In genomic region chr4:120809518-120809917, GRCh38 we compare ENCODE assay signal across 15 cellular contexts.
A peak's percentile ranks its signal among the peaks of the same experiment; 100 is the strongest.
DNase-seq lines count a peak whose midpoint lies in the region; ATAC-seq and TF ChIP-seq lines count a peak whose summit lies in the region.
"Had no signal": no experiment of that assay in that cellular context is flagged by ENCODE, and none has a peak within 500 bp of the region (broad histone marks: within the 10 kb centered on the region; RNA-seq: fewer than 3 reads in every experiment).

No MANE protein-coding gene starts in this region.

- no peaks in the 10 kb centered on the region for H3K36me3 ChIP-seq in KMS-11 (ENCODE audit: insufficient read depth)
- H3K36me3 ChIP-seq in WERI-Rb-1 = no peaks in the 10 kb centered on the region; the same call in none of the 2 replicates
- H3K36me3 ChIP-seq in lower lobe of right lung = no peaks in the 10 kb centered on the region
- H3K36me3 ChIP-seq in effector memory CD4-positive, alpha-beta T cell (ENCODE audit: control insufficient read depth, insufficient read depth, low read length) = no peaks in the 10 kb centered on the region
- H3K36me3 ChIP-seq: colonic mucosa, right lobe of liver had no signal

- H4K20me1 ChIP-seq in KMS-11 (ENCODE audit: insufficient read depth) = no peaks in the 10 kb centered on the region

- ATAC-seq in lower lobe of right lung (no peak), GM21786 (IDR thresholded peaks at IDR 0.05; ENCODE audit: unreplicated experiment) (no peak)
- ATAC-seq: right lobe of liver, T-helper 17 cell had no signal

- H3K9me3 Mint-ChIP-seq in CD14-positive monocyte = peaks cover 11 to 20% (median 14%) of the 10 kb centered on the region in 7 donors
- H3K9me3 Mint-ChIP-seq in activated naive CD4-positive, alpha-beta T cell treated with anti-CD3 and anti-CD28 coated beads, Interleukin-2, amount 10 ng/mL, durations not matched to agents 7 days and 5 days = peaks cover 8% of the 10 kb centered on the region
- H3K9me3 Mint-ChIP-seq: activated naive CD4-positive, alpha-beta T cell treated with anti-CD3 and anti-CD28 coated beads, Interleukin-2, amount 50 U/mL, for 24 hours had no signal

- H3K4me1 Mint-ChIP-seq in CD14-positive monocyte = no peaks in the 10 kb centered on the region
- H3K4me1 Mint-ChIP-seq in activated naive CD4-positive, alpha-beta T cell treated with anti-CD3 and anti-CD28 coated beads, Interleukin-2, amount 10 ng/mL, durations not matched to agents 7 days and 5 days = no peaks in the 10 kb centered on the region
- H3K4me1 Mint-ChIP-seq: activated naive CD4-positive, alpha-beta T cell treated with anti-CD3 and anti-CD28 coated beads, Interleukin-2, amount 50 U/mL, for 24 hours; CD4-positive, CD25-positive, alpha-beta regulatory T cell; T-helper 17 cell had no signal

- no peak overlapping the region for H3K27ac ChIP-seq in KMS-11
- H3K27ac ChIP-seq in WERI-Rb-1 = no peak overlapping the region
- H3K27ac ChIP-seq in lower lobe of right lung = no peak overlapping the region
- no peak overlapping the region for H3K27ac ChIP-seq in effector memory CD4-positive, alpha-beta T cell (ENCODE audit: insufficient read depth, low read length, poor library complexity, severe bottlenecking)
- H3K27ac ChIP-seq: colonic mucosa, right lobe of liver had no signal

- no peaks in the 10 kb centered on the region for H3K79me2 ChIP-seq in KMS-11 (ENCODE audit: insufficient read depth, low read depth)

- peaks cover 0 to 2% (median 0%) of the 10 kb centered on the region in 3 donors for H3K27me3 Mint-ChIP-seq in CD14-positive monocyte (ENCODE audit: low read depth in 3 of 3)
- peaks cover 3% of the 10 kb centered on the region for H3K27me3 Mint-ChIP-seq in activated naive CD4-positive, alpha-beta T cell treated with anti-CD3 and anti-CD28 coated beads, Interleukin-2, amount 10 ng/mL, durations not matched to agents 7 days and 5 days
- H3K27me3 Mint-ChIP-seq: activated naive CD4-positive, alpha-beta T cell treated with anti-CD3 and anti-CD28 coated beads, Interleukin-2, amount 50 U/mL, for 24 hours; CD4-positive, CD25-positive, alpha-beta regulatory T cell; T-helper 17 cell had no signal

- peaks cover 0 to 2% of the 10 kb centered on the region in 2 donors for H3K36me3 Mint-ChIP-seq in CD14-positive monocyte
- H3K36me3 Mint-ChIP-seq in activated naive CD4-positive, alpha-beta T cell treated with anti-CD3 and anti-CD28 coated beads, Interleukin-2, amount 10 ng/mL, durations not matched to agents 7 days and 5 days = no peaks in the 10 kb centered on the region
- H3K36me3 Mint-ChIP-seq: activated naive CD4-positive, alpha-beta T cell treated with anti-CD3 and anti-CD28 coated beads, Interleukin-2, amount 50 U/mL, for 24 hours; CD4-positive, CD25-positive, alpha-beta regulatory T cell had no signal

- H3K27me3 ChIP-seq in KMS-11 (ENCODE audit: insufficient read depth, low read depth) = no peaks in the 10 kb centered on the region
- no peaks in the 10 kb centered on the region for H3K27me3 ChIP-seq in WERI-Rb-1 (ENCODE audit: insufficient read depth, low read depth, severe bottlenecking)
- H3K27me3 ChIP-seq in lower lobe of right lung (ENCODE audit: low read depth) = no peaks in the 10 kb centered on the region
- H3K27me3 ChIP-seq in effector memory CD4-positive, alpha-beta T cell (replicated peaks; ENCODE audit: control insufficient read depth, insufficient read depth, low read length, poor library complexity, severe bottlenecking) = no peaks in the 10 kb centered on the region
- H3K27me3 ChIP-seq: colonic mucosa, right lobe of liver had no signal

- DNase-seq in CD14-positive monocyte (ENCODE audit: low spot score) (no peak), WERI-Rb-1 (no peak), lower lobe of right lung (no peak), mesenteric fat pad (ENCODE audit: low spot score) (no peak)
- no peak for DNase-seq in effector memory CD4-positive, alpha-beta T cell
- DNase-seq in activated naive CD4-positive, alpha-beta T cell treated with anti-CD3 and anti-CD28 coated beads, Interleukin-2, amount 10 ng/mL, durations not matched to agents 7 days and 5 days = no peak
- DNase-seq: CD4-positive, CD25-positive, alpha-beta regulatory T cell; colonic mucosa; islet precursor cell; KG1; T-helper 17 cell had no signal

- no peak overlapping the region for H3K4me2 ChIP-seq in KMS-11

- H3K9me3 ChIP-seq in WERI-Rb-1 (ENCODE audit: severe bottlenecking) (peaks cover 8% of the 10 kb centered on the region), lower lobe of right lung (peaks cover 8% of the 10 kb centered on the region)
- no peaks in the 10 kb centered on the region for H3K9me3 ChIP-seq in effector memory CD4-positive, alpha-beta T cell (ENCODE audit: control insufficient read depth, low read length)
- H3K9me3 ChIP-seq: colonic mucosa, right lobe of liver had no signal

- TF ChIP-seq CTCF in CD14-positive monocyte (IDR thresholded peaks at IDR 0.05) = peak; percentile 41
- peak; percentile 63; the same call in 1 of the 2 replicates for TF ChIP-seq CTCF in KMS-11 (conservative IDR thresholded peaks at IDR 0.05; ENCODE audit: low read depth, low read length)
- peak; percentile 52 for TF ChIP-seq CTCF in WERI-Rb-1 (IDR thresholded peaks at IDR 0.05; ENCODE audit: low read depth, low read length)
- TF ChIP-seq CTCF in lower lobe of right lung (IDR thresholded peaks at IDR 0.05) = peak; percentile 22

- H3K4me3 Mint-ChIP-seq in CD14-positive monocyte = no peak overlapping the region
- no peak overlapping the region for H3K4me3 Mint-ChIP-seq in activated naive CD4-positive, alpha-beta T cell treated with anti-CD3 and anti-CD28 coated beads, Interleukin-2, amount 10 ng/mL, durations not matched to agents 7 days and 5 days
- H3K4me3 Mint-ChIP-seq: activated naive CD4-positive, alpha-beta T cell treated with anti-CD3 and anti-CD28 coated beads, Interleukin-2, amount 50 U/mL, for 24 hours; CD4-positive, CD25-positive, alpha-beta regulatory T cell; T-helper 17 cell had no signal

- no peak overlapping the region for H3K4me3 ChIP-seq in KMS-11 (IDR thresholded peaks at IDR 0.05; ENCODE audit: insufficient read depth, low read depth, low read length)
- no peak overlapping the region for H3K4me3 ChIP-seq in WERI-Rb-1 (ENCODE audit: low read depth, low read length)
- no peak overlapping the region for H3K4me3 ChIP-seq in lower lobe of right lung
- H3K4me3 ChIP-seq in effector memory CD4-positive, alpha-beta T cell (ENCODE audit: insufficient read depth, low read depth, low read length, poor library complexity, severe bottlenecking) = no peak overlapping the region
- H3K4me3 ChIP-seq: colonic mucosa, right lobe of liver had no signal

- intact Hi-C loops in CD14-positive monocyte (cut with micrococcal nuclease) = no loop called here
- intact Hi-C loops in lower lobe of right lung (cut with DNase I) = no loop called here

- H3K4me1 ChIP-seq in KMS-11 (ENCODE audit: low read depth, poor library complexity, severe bottlenecking) (no peaks in the 10 kb centered on the region), lower lobe of right lung (no peaks in the 10 kb centered on the region)
- no peaks in the 10 kb centered on the region for H3K4me1 ChIP-seq in effector memory CD4-positive, alpha-beta T cell (ENCODE audit: control insufficient read depth, insufficient read depth, low read length, poor library complexity, severe bottlenecking)
- H3K4me1 ChIP-seq: colonic mucosa, right lobe of liver had no signal

- CTCF ChIA-PET in activated naive CD4-positive, alpha-beta T cell treated with anti-CD3 and anti-CD28 coated beads, Interleukin-2, amount 10 ng/mL, durations not matched to agents 7 days and 5 days (lab: Charles Lee) = no interaction called here

- H3K9ac ChIP-seq in KMS-11 = no peak overlapping the region

- no peak overlapping the region for H2AFZ ChIP-seq in KMS-11 (ENCODE audit: low read depth)

- no peak overlapping the region for H3K27ac Mint-ChIP-seq in CD14-positive monocyte
- H3K27ac Mint-ChIP-seq in activated naive CD4-positive, alpha-beta T cell treated with anti-CD3 and anti-CD28 coated beads, Interleukin-2, amount 10 ng/mL, durations not matched to agents 7 days and 5 days = no peak overlapping the region
- H3K27ac Mint-ChIP-seq: activated naive CD4-positive, alpha-beta T cell treated with anti-CD3 and anti-CD28 coated beads, Interleukin-2, amount 50 U/mL, for 24 hours; CD4-positive, CD25-positive, alpha-beta regulatory T cell; T-helper 17 cell had no signal
